Comparison of ENCODE assay signal across 2 cellular contexts in the genomic region with DNA sequence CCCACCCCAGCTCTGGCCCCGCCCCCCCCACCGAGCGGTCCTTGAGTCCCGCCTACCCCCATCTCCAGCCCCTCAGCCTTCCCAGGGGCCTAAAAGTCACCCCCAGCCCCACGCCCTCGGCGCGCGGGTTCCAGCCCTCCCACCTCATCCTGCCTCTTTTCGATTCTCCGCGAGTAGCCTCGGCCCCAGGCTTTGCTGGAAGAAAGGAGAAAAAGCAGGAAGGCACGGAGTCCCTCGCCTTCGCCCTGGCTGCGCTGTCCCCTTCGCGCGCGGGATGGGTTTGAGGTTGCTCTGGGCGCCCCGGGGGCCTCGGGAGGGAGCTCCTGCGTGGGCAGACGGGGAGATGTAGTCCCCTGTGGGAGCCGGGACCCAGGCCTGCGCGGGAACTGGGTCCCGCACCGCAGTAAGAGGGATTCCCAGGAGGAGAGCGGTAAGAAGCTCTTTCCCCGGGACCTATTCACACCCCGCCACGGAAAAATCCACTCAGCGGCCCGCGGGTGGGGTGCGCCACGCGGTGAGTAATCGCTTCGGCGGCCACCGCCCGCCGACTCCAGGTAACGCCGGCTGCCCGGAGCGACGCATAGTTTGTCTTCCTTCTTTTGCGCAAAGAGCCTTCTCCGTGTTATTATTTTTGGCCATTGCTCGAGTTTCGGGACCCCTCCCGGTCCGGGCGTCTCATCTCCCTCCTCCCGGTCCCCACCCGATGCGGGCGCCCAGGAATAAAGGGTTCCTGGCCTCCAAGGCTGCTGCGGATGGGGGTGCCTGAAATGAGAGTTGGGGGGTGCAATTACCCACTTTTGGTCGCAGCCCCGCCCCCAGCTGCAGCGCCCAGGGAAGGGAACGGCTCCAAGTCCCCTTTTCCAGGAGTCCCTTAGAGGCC.
TF ChIP-seq lines count a peak whose summit lies in the region.

No MANE protein-coding gene starts in this region.

TF ChIP-seq in SK-N-SH, 30 proteins besides CTCF, POLR2A, EP300 and RAD21:
- TF ChIP-seq, protein P1, sequence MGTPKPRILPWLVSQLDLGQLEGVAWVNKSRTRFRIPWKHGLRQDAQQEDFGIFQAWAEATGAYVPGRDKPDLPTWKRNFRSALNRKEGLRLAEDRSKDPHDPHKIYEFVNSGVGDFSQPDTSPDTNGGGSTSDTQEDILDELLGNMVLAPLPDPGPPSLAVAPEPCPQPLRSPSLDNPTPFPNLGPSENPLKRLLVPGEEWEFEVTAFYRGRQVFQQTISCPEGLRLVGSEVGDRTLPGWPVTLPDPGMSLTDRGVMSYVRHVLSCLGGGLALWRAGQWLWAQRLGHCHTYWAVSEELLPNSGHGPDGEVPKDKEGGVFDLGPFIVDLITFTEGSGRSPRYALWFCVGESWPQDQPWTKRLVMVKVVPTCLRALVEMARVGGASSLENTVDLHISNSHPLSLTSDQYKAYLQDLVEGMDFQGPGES (IDR thresholded peaks at IDR 0.05; ENCODE audit: low read depth, low read length) = no peak
- TF ChIP-seq FOSL2 (IDR thresholded peaks at IDR 0.05; ENCODE audit: borderline replicate concordance, low read depth) (no peak), RXRA (IDR thresholded peaks at IDR 0.05; ENCODE audit: borderline replicate concordance, low read depth) (no peak), NFIC (IDR thresholded peaks at IDR 0.05; ENCODE audit: borderline replicate concordance) (no peak), FOXM1 (IDR thresholded peaks at IDR 0.05; ENCODE audit: low read depth) (no peak), EZH2phosphoT487 (IDR thresholded peaks at IDR 0.05; ENCODE audit: borderline replicate concordance, low read depth) (no peak; the same call in 1 of the 2 replicates), CHD2 (IDR thresholded peaks at IDR 0.05; ENCODE audit: low read length, partially characterized antibody) (no peak), NRF1 (IDR thresholded peaks at IDR 0.05; ENCODE audit: low read depth, low read length) (no peak)
- TF ChIP-seq, protein P2, sequence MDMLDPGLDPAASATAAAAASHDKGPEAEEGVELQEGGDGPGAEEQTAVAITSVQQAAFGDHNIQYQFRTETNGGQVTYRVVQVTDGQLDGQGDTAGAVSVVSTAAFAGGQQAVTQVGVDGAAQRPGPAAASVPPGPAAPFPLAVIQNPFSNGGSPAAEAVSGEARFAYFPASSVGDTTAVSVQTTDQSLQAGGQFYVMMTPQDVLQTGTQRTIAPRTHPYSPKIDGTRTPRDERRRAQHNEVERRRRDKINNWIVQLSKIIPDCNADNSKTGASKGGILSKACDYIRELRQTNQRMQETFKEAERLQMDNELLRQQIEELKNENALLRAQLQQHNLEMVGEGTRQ (IDR thresholded peaks at IDR 0.05; ENCODE audit: borderline replicate concordance, low read depth, low read length) = no peak
- TF ChIP-seq, protein P3, sequence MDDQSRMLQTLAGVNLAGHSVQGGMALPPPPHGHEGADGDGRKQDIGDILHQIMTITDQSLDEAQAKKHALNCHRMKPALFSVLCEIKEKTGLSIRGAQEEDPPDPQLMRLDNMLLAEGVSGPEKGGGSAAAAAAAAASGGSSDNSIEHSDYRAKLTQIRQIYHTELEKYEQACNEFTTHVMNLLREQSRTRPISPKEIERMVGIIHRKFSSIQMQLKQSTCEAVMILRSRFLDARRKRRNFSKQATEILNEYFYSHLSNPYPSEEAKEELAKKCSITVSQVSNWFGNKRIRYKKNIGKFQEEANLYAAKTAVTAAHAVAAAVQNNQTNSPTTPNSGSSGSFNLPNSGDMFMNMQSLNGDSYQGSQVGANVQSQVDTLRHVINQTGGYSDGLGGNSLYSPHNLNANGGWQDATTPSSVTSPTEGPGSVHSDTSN (IDR thresholded peaks at IDR 0.05) = no peak

TF ChIP-seq in SK-N-SH treated with all-trans-retinoic acid at 6 μM for 48 hours, 23 proteins besides CTCF, POLR2A, EP300 and RAD21:
- TF ChIP-seq TOX (CRISPR knock-in tag; IDR thresholded peaks at IDR 0.05; ENCODE audit: borderline replicate concordance) (no peak), ZNF565 (CRISPR knock-in tag; conservative IDR thresholded peaks at IDR 0.05; ENCODE audit: low read depth) (no peak), TCF4 (CRISPR knock-in tag; IDR thresholded peaks at IDR 0.05; ENCODE audit: borderline replicate concordance) (no peak), ZFP3 (CRISPR knock-in tag; IDR thresholded peaks at IDR 0.05) (no peak), ZNF70 (CRISPR knock-in tag; IDR thresholded peaks at IDR 0.05) (no peak), CSDC2 (CRISPR knock-in tag; IDR thresholded peaks at IDR 0.05) (no peak), ZC3H10 (CRISPR knock-in tag; IDR thresholded peaks at IDR 0.05) (no peak), PPARA (CRISPR knock-in tag; IDR thresholded peaks at IDR 0.05; ENCODE audit: borderline replicate concordance) (no peak), BACH2 (CRISPR knock-in tag; IDR thresholded peaks at IDR 0.05; ENCODE audit: borderline replicate concordance) (no peak), ISL1 (CRISPR knock-in tag; IDR thresholded peaks at IDR 0.05) (no peak), SNAI2 (CRISPR knock-in tag; IDR thresholded peaks at IDR 0.05) (no peak), OSR1 (CRISPR knock-in tag; IDR thresholded peaks at IDR 0.05) (no peak), ZNF8 (CRISPR knock-in tag; IDR thresholded peaks at IDR 0.05) (no peak), ARNTL (CRISPR knock-in tag; IDR thresholded peaks at IDR 0.05; ENCODE audit: borderline replicate concordance, low read depth) (no peak), ZFP30 (CRISPR knock-in tag; IDR thresholded peaks at IDR 0.05) (no peak), GLIS3 (CRISPR knock-in tag; IDR thresholded peaks at IDR 0.05) (no peak)
- TF ChIP-seq, protein P4, sequence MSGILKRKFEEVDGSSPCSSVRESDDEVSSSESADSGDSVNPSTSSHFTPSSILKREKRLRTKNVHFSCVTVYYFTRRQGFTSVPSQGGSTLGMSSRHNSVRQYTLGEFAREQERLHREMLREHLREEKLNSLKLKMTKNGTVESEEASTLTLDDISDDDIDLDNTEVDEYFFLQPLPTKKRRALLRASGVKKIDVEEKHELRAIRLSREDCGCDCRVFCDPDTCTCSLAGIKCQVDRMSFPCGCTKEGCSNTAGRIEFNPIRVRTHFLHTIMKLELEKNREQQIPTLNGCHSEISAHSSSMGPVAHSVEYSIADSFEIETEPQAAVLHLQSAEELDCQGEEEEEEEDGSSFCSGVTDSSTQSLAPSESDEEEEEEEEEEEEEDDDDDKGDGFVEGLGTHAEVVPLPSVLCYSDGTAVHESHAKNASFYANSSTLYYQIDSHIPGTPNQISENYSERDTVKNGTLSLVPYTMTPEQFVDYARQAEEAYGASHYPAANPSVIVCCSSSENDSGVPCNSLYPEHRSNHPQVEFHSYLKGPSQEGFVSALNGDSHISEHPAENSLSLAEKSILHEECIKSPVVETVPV (CRISPR knock-in tag; IDR thresholded peaks at IDR 0.05) = no peak
- TF ChIP-seq, protein P5, sequence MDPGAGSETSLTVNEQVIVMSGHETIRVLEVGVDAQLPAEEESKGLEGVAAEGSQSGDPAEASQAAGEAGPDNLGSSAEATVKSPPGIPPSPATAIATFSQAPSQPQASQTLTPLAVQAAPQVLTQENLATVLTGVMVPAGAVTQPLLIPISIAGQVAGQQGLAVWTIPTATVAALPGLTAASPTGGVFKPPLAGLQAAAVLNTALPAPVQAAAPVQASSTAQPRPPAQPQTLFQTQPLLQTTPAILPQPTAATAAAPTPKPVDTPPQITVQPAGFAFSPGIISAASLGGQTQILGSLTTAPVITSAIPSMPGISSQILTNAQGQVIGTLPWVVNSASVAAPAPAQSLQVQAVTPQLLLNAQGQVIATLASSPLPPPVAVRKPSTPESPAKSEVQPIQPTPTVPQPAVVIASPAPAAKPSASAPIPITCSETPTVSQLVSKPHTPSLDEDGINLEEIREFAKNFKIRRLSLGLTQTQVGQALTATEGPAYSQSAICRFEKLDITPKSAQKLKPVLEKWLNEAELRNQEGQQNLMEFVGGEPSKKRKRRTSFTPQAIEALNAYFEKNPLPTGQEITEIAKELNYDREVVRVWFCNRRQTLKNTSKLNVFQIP (CRISPR knock-in tag; IDR thresholded peaks at IDR 0.05; ENCODE audit: borderline replicate concordance, low read depth) = no peak
- TF ChIP-seq, protein P6, sequence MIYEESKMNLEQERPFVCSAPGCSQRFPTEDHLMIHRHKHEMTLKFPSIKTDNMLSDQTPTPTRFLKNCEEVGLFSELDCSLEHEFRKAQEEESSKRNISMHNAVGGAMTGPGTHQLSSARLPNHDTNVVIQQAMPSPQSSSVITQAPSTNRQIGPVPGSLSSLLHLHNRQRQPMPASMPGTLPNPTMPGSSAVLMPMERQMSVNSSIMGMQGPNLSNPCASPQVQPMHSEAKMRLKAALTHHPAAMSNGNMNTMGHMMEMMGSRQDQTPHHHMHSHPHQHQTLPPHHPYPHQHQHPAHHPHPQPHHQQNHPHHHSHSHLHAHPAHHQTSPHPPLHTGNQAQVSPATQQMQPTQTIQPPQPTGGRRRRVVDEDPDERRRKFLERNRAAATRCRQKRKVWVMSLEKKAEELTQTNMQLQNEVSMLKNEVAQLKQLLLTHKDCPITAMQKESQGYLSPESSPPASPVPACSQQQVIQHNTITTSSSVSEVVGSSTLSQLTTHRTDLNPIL (CRISPR knock-in tag; IDR thresholded peaks at IDR 0.05; ENCODE audit: low read depth) = no peak
- TF ChIP-seq, protein P7, sequence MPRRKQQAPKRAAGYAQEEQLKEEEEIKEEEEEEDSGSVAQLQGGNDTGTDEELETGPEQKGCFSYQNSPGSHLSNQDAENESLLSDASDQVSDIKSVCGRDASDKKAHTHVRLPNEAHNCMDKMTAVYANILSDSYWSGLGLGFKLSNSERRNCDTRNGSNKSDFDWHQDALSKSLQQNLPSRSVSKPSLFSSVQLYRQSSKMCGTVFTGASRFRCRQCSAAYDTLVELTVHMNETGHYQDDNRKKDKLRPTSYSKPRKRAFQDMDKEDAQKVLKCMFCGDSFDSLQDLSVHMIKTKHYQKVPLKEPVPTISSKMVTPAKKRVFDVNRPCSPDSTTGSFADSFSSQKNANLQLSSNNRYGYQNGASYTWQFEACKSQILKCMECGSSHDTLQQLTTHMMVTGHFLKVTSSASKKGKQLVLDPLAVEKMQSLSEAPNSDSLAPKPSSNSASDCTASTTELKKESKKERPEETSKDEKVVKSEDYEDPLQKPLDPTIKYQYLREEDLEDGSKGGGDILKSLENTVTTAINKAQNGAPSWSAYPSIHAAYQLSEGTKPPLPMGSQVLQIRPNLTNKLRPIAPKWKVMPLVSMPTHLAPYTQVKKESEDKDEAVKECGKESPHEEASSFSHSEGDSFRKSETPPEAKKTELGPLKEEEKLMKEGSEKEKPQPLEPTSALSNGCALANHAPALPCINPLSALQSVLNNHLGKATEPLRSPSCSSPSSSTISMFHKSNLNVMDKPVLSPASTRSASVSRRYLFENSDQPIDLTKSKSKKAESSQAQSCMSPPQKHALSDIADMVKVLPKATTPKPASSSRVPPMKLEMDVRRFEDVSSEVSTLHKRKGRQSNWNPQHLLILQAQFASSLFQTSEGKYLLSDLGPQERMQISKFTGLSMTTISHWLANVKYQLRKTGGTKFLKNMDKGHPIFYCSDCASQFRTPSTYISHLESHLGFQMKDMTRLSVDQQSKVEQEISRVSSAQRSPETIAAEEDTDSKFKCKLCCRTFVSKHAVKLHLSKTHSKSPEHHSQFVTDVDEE (CRISPR knock-in tag; IDR thresholded peaks at IDR 0.05) = no peak
